1 cellular context compared by ENCODE assay signal in the genomic region with DNA sequence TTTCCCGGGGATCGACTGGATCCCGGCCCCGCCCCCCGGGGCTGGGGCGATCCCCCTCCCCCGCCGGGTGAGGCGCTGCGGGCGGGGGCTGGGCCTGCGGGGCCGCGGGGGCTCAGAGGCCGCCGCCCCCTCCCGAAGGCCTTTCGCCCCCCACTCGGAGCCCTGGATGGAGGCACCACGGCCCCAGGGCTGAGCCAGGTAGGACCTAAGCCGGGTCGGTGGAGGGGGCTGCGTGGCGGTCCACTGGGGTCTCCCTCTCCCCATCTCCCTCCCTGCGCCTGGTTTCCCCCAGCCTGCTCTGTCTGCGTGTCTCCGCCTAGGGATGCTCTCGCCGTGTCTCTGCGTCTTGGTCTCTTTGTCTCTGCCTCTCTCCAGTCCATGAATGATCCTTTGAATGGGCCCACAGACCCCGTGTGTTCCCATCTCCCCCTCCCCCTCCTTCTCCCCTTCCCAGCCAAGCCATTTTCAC.
TF ChIP-seq lines count a peak whose summit lies in the region.

No MANE protein-coding gene starts in this region.

TF ChIP-seq in K562, 482 proteins besides CTCF, POLR2A, EP300 and RAD21:
- TF ChIP-seq ZNF740 (CRISPR knock-in tag; IDR thresholded peaks at IDR 0.05) = 0 out of 2 replicates have a peak, but pooled peaks have one; percentile 15
- no peak for TF ChIP-seq ZNF740 (tag; IDR thresholded peaks at IDR 0.05)
- TF ChIP-seq CC2D1A (IDR thresholded peaks at IDR 0.05) = 0 out of 2 replicates have a peak, but pooled peaks have one; percentile 4
- no peak for TF ChIP-seq CREB1 (IDR thresholded peaks at IDR 0.05)
- TF ChIP-seq CREB1 (CRISPR knock-in tag; IDR thresholded peaks at IDR 0.05) = no peak
TF ChIP-seq in K562: peak in this region for 2.
